ENCODE assay signal across 1 cellular context in the genomic region with DNA sequence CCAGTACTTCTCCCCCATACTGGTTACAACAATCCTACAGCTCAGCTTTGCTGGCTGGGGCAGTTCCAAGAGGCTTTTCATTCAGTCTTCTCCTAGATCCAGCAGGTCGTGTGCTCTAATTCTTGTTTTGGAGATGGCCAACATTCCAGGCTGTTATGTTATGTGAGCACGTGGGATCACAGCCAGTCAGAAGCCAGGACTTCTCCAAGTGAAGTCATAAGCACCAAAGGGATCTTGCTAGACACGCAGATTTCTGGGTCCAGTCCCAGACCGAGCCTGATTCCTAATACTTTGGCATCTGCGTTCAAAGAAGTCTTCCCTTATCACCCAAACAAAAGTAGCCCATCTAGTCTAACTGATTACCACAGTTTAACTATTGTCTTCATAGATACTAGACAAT.
TF ChIP-seq lines count a peak whose summit lies in the region.

No MANE protein-coding gene starts in this region.

TF ChIP-seq in WTC11, 78 proteins besides CTCF, POLR2A, EP300 and RAD21 (continued from another document):
- no peak for TF ChIP-seq MAX (CRISPR knock-in tag; IDR thresholded peaks at IDR 0.05)
